In the genomic region with DNA sequence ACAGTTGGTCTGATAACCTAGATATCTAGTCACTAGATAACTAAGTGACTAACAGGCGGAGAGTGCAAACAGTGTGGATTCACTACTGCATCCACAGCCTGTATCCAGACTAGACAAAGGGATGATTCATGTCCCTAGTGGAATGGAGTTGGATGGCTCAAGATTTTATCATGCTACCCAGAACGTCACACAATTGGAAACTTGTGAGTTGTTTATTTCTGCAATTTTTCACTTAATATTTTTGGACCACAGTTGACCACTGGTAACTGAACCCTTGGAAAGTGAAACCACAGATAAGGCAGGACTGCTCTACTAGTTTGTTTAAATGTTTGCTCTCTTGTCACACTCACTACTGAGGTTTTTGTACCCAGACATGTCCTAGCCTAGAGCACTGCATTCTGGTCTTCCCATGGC, we compare ENCODE assay signal across 14 cellular contexts.
DNase-seq lines count a peak whose midpoint lies in the region; ATAC-seq and TF ChIP-seq lines count a peak whose summit lies in the region.
"Had no signal": no experiment of that assay in that cellular context is flagged by ENCODE, and none has a peak within 500 bp of the region (broad histone marks: within the 10 kb centered on the region; RNA-seq: fewer than 3 reads in every experiment).

No MANE protein-coding gene starts in this region.

- H3K4me3 ChIP-seq in AG04450 (ENCODE audit: low read depth, low read length): no peak overlapping the region
- H3K4me3 ChIP-seq in GM23248: no peak overlapping the region
- H3K4me3 ChIP-seq in aorta (ENCODE audit: low read length in 2 of 2): no peak overlapping the region
- H3K4me3 ChIP-seq in prostate gland: no peak overlapping the region
- H3K4me3 ChIP-seq: vagina had no signal

- intact Hi-C loops in aorta (cut with DNase I): no loop called here
- intact Hi-C loops in prostate gland (cut with DNase I): no loop called here

- H3K27me3 ChIP-seq in AG04450 (ENCODE audit: control insufficient read depth, insufficient read depth, low read length) (no peaks in the 10 kb centered on the region), GM23248 (replicated peaks; ENCODE audit: insufficient read depth) (no peaks in the 10 kb centered on the region), aorta (ENCODE audit: control insufficient read depth in 1 of 2, insufficient read depth in 2 of 2, low read length in 1 of 2) (no peaks in the 10 kb centered on the region), prostate gland (replicated peaks; ENCODE audit: insufficient read depth) (no peaks in the 10 kb centered on the region)
- H3K27me3 ChIP-seq: vagina had no signal

- no peak for TF ChIP-seq POLR2A in prostate gland (IDR thresholded peaks at IDR 0.05)

- no peak overlapping the region for H3K9ac ChIP-seq in GM23248

- H3K36me3 ChIP-seq in GM23248 (ENCODE audit: low read depth) (no peaks in the 10 kb centered on the region), aorta (ENCODE audit: control insufficient read depth in 1 of 2, insufficient read depth in 2 of 2, low read length in 1 of 2) (no peaks in the 10 kb centered on the region), prostate gland (no peaks in the 10 kb centered on the region)
- H3K36me3 ChIP-seq: vagina had no signal

- no peaks in the 10 kb centered on the region for H3K9me2 ChIP-seq in GM23248 (ENCODE audit: insufficient read depth)

- H3K4me2 ChIP-seq in GM23248 (ENCODE audit: unreplicated experiment): peak overlapping the region; percentile 33

- POLR2A ChIA-PET in AG04450 (lab: Yijun Ruan, JAX): no interaction called here

- H3K4me1 ChIP-seq in GM23248 (ENCODE audit: insufficient read depth) (peaks cover 25% of the 10 kb centered on the region), aorta (ENCODE audit: control insufficient read depth in 1 of 2, insufficient read depth in 2 of 2, low read length in 2 of 2) (peaks cover 0 to 2% of the 10 kb centered on the region in 2 donors), prostate gland (replicated peaks) (no peaks in the 10 kb centered on the region)
- H3K4me1 ChIP-seq: vagina had no signal

- ATAC-seq in aorta (ENCODE audit: low FRiP score): no peak
- ATAC-seq: stimulated activated memory B cell treated with anti-CD40 and anti-IgM and Interleukin-4, amounts not matched to agents 10 μg/mL and 1 μg/mL and 100 μg/mL, for 72 hours had no signal

- CTCF ChIA-PET in AG04450 (lab: Charles Lee): no interaction called here

- in situ Hi-C loops in GM23248 (cut with MboI) (no loop called here), ACHN (cut with HindIII; ENCODE audit: low pct_ligation_motif_present, low pct_unique_long_range_greater_than_20kb, low sequenced_read_pairs) (no loop called here)

- 27 to 29% methylated on average over 2 of the region's 2 CpGs for WGBS in GM23248 (ENCODE audit: low coverage in 1 of 2, low lambda C conversion rate in 2 of 2, missing lambda C conversion rate in 2 of 2), 2 experiments
- 81 to 82% methylated on average over 2 of the region's 2 CpGs for WGBS in aorta, 2 donors
- WGBS in prostate gland: 79% methylated on average over 2 of the region's 2 CpGs

- H3K9me3 ChIP-seq in AG04450 (ENCODE audit: control insufficient read depth, insufficient read depth, low read length) (no peaks in the 10 kb centered on the region), GM23248 (ENCODE audit: low read depth) (no peaks in the 10 kb centered on the region), aorta (ENCODE audit: control insufficient read depth, low read length) (no peaks in the 10 kb centered on the region), prostate gland (no peaks in the 10 kb centered on the region)
- H3K9me3 ChIP-seq: vagina had no signal

- H2AFZ ChIP-seq in GM23248: no peak overlapping the region

- H3K27ac ChIP-seq in AG04450 (ENCODE audit: low read depth, low read length) (no peak overlapping the region), GM23248 (peak overlapping the region; percentile 57), aorta (ENCODE audit: low read depth in 1 of 2, low read length in 2 of 2) (no peak overlapping the region), prostate gland (no peak overlapping the region)
- H3K27ac ChIP-seq: vagina had no signal

- H4K20me1 ChIP-seq in GM23248 (ENCODE audit: insufficient read depth): no peaks in the 10 kb centered on the region

- peak; percentile 70 for DNase-seq in AG04450 (ENCODE audit: low read depth, low spot score)
- DNase-seq in GM23248: peak; percentile 92
- DNase-seq in amniotic epithelial cell (ENCODE audit: low read depth): peak; percentile 84
- DNase-seq in iris pigment epithelial cell (ENCODE audit: low read depth): peak; percentile 85
- no peak for DNase-seq in nucleus accumbens (lab: John Stamatoyannopoulos, UW)
- no peak for DNase-seq in aorta
- DNase-seq in prostate gland (ENCODE audit: low spot score): no peak
- no peak for DNase-seq in ACHN
- DNase-seq: activated CD8-positive, alpha-beta memory T cell treated with anti-CD3 and anti-CD28 coated beads, Interleukin-2, amount 50 U/mL, for 4 hours; NCI-H1417 treated with DMSO at 0.1 percent for 48 hours; SIG-M5; stimulated activated CD4-positive, alpha-beta T cell treated with anti-CD3 and anti-CD28 coated beads, Interleukin-4, amount 100 ng/mL, for 1 hour had no signal

- peaks cover 55% of the 10 kb centered on the region for H3K79me2 ChIP-seq in GM23248 (ENCODE audit: insufficient read depth)

- peaks cover 5% of the 10 kb centered on the region for H3F3A ChIP-seq in GM23248 (ENCODE audit: insufficient read depth)

- TF ChIP-seq CTCF in AG04450 (IDR thresholded peaks at IDR 0.05; ENCODE audit: low read depth, low read length) (no peak), prostate gland (IDR thresholded peaks at IDR 0.05) (no peak)

Comparison
In these comparisons a context has a peak if more than half of its experiments do, and no peak if none do; other contexts are left out.
1. DNase-seq: peak in AG04450 (single experiment), GM23248 (single experiment), amniotic epithelial cell (single experiment) and iris pigment epithelial cell (single experiment); none in nucleus accumbens (0 of 56), aorta (0 of 2), prostate gland (single experiment) and ACHN (single experiment).